In the genomic region with DNA sequence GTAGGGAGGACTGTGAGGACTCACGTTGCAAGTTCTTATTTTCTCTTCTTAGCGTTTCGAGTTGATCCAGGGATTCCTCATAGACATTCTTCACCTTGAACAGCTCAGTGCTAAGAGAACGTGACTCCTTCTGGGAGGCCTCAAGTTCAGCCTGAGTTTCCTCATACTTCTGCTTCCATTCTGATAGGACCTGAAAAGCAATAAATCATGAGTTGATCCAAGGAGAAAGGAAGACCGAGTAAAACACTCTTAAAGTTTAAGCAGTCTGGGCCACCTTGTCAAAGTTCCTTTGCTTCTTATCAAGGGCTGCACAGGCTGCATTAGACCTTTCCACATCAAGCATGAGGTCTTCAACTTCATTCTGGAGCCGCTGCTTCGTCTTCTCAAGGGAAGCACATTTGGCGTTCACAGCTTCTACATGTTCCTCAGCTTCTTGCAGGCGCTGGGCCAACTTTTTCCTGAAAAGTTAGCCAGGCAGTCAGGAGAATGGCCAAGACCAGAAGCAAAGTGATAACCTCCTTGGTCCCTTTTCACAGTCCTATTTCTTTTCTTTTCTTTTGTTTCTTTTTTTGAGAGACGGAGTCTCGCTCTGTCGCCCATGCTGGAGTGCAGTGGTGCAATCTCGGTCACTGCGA, we compare ENCODE assay signal across 26 cellular contexts. TPM values are rescaled to one million over a fixed set of nuclear protein-coding genes. Genes with fewer than 3 reads are reported as not detected.
DNase-seq lines count a peak whose midpoint lies in the region; ATAC-seq, FAIRE-seq and TF ChIP-seq lines count a peak whose summit lies in the region.
"Had no signal": no experiment of that assay in that cellular context is flagged by ENCODE, and none has a peak within 500 bp of the region (broad histone marks: within the 10 kb centered on the region; RNA-seq: fewer than 3 reads in every experiment).

No MANE protein-coding gene starts in this region.

- no peaks in the 10 kb centered on the region for H3K27me3 Mint-ChIP-seq in neural progenitor cell (ENCODE audit: insufficient read depth, low read depth)
- no peaks in the 10 kb centered on the region for H3K27me3 Mint-ChIP-seq in activated naive CD4-positive, alpha-beta T cell treated with anti-CD3 and anti-CD28 coated beads, Interleukin-2, amount 10 ng/mL, durations not matched to agents 7 days and 5 days

- H3K27ac ChIP-seq in right cardiac atrium (ENCODE audit: low read length) (no peak overlapping the region), K562 (ENCODE audit: extremely low read depth, low read depth, low read length) (no peak overlapping the region), neural progenitor cell (no peak overlapping the region)
- H3K27ac ChIP-seq: A549; BLaER1 treated with 17β-estradiol and CSF1 and Interleukin-3, amounts not matched to agents 10 nM and 100 nM; GM23248 had no signal

- ATAC-seq in right cardiac atrium (no peak), left cardiac atrium (no peak), K562 (no peak)
- ATAC-seq: A549, HCT116 had no signal

- no peak for TF ChIP-seq CTCF in K562 (IDR thresholded peaks at IDR 0.05 in 2 of 3, conservative IDR thresholded peaks at IDR 0.05 in 1 of 3; ENCODE audit: insufficient read depth in 2 of 3, low read depth in 1 of 3, low read length in 3 of 3)
- TF ChIP-seq CTCF in neural progenitor cell (IDR thresholded peaks at IDR 0.05): no peak

- peak; percentile 31 to 74 (median 60) for DNase-seq in right cardiac atrium
- DNase-seq in left cardiac atrium: no peak
- DNase-seq in K562 (ENCODE audit: extremely low read depth in 1 of 4, low spot score in 3 of 4): peak in 2 of 4 experiments; percentile 3 to 9
- no peak for DNase-seq in neural progenitor cell (ENCODE audit: low spot score)
- DNase-seq in NOMO-1 treated with dmso at 0.1 percent for 144 hours (lab: John Stamatoyannopoulos, UW; ENCODE audit: unreplicated experiment): no peak
- no peak for DNase-seq in activated naive CD4-positive, alpha-beta T cell treated with anti-CD3 and anti-CD28 coated beads, Interleukin-2, amount 10 ng/mL, durations not matched to agents 7 days and 5 days
- no peak for DNase-seq in GM19239 (ENCODE audit: insufficient read length, low spot score)
- DNase-seq: 8988T; ACHN; AML-193; BE2C; CD4-positive, alpha-beta T cell; CD8-positive, alpha-beta memory T cell; DMS 273 treated with DMSO at 0.1 percent for 48 hours; DMS79; EL; GDM1; GM23248; H9 had no signal

- no peaks in the 10 kb centered on the region for H3K9me1 ChIP-seq in K562 (ENCODE audit: control insufficient read depth, insufficient read depth, low read length)

- TF ChIP-seq EP300 in K562 (IDR thresholded peaks at IDR 0.05; ENCODE audit: low read length): no peak

- no peaks in the 10 kb centered on the region for H3K36me3 Mint-ChIP-seq in neural progenitor cell
- H3K36me3 Mint-ChIP-seq in activated naive CD4-positive, alpha-beta T cell treated with anti-CD3 and anti-CD28 coated beads, Interleukin-2, amount 10 ng/mL, durations not matched to agents 7 days and 5 days: no peaks in the 10 kb centered on the region
- H3K36me3 Mint-ChIP-seq: CD14-positive monocyte; CD8-positive, alpha-beta memory T cell had no signal

- intact Hi-C loops in right cardiac atrium (cut with DNase I) (no loop called here), left cardiac atrium (cut with DNase I) (loop anchor here in 1 of 2 donors (10.0 kb wide), 1 partner anchor 128 kb away; no protein-coding TSS in a partner anchor), K562 (cut with micrococcal nuclease) (no loop called here)

- TF ChIP-seq POLR2A in K562 (conservative IDR thresholded peaks at IDR 0.05): no peak

- H3K4me2 ChIP-seq in K562 (ENCODE audit: insufficient read depth, low read length): no peak overlapping the region
- no peak overlapping the region for H3K4me2 ChIP-seq in neural progenitor cell
- H3K4me2 ChIP-seq: A549; BLaER1 treated with 17β-estradiol and CSF1 and Interleukin-3, amounts not matched to agents 10 nM and 100 nM had no signal

- H3K9me3 Mint-ChIP-seq in neural progenitor cell: no peaks in the 10 kb centered on the region
- H3K9me3 Mint-ChIP-seq in activated naive CD4-positive, alpha-beta T cell treated with anti-CD3 and anti-CD28 coated beads, Interleukin-2, amount 10 ng/mL, durations not matched to agents 7 days and 5 days: no peaks in the 10 kb centered on the region
- H3K9me3 Mint-ChIP-seq: CD4-positive, alpha-beta T cell; H9 had no signal

- no peak overlapping the region for H3K4me3 ChIP-seq in right cardiac atrium (ENCODE audit: low read length)
- H3K4me3 ChIP-seq in K562: no peak overlapping the region
- H3K4me3 ChIP-seq in neural progenitor cell: no peak overlapping the region
- H3K4me3 ChIP-seq: A549; BLaER1 treated with 17β-estradiol and CSF1 and Interleukin-3, amounts not matched to agents 10 nM and 100 nM; GM23248 had no signal

- in situ Hi-C loops in K562 (cut with MboI): no loop called here

- no peak overlapping the region for H3K4me3 Mint-ChIP-seq in neural progenitor cell
- H3K4me3 Mint-ChIP-seq in activated naive CD4-positive, alpha-beta T cell treated with anti-CD3 and anti-CD28 coated beads, Interleukin-2, amount 10 ng/mL, durations not matched to agents 7 days and 5 days: no peak overlapping the region
- H3K4me3 Mint-ChIP-seq: CD14-positive monocyte; CD4-positive, alpha-beta T cell; CD8-positive, alpha-beta memory T cell; H9 had no signal

- H3K27me3 ChIP-seq in right cardiac atrium (ENCODE audit: control insufficient read depth, insufficient read depth): no peaks in the 10 kb centered on the region
- peaks cover 0 to 4% of the 10 kb centered on the region in 2 experiments; a peak in 1 of 5 replicates for H3K27me3 ChIP-seq in K562 (ENCODE audit: control insufficient read depth in 2 of 2, insufficient read depth in 2 of 2, low read length in 2 of 2)
- no peaks in the 10 kb centered on the region for H3K27me3 ChIP-seq in neural progenitor cell
- H3K27me3 ChIP-seq: BE2C; BLaER1 treated with 17β-estradiol and CSF1 and Interleukin-3, amounts not matched to agents 10 nM and 100 nM had no signal

- H3K79me2 ChIP-seq in K562 (ENCODE audit: control insufficient read depth, insufficient read depth, low read length): no peaks in the 10 kb centered on the region
- H3K79me2 ChIP-seq in neural progenitor cell (ENCODE audit: low read depth): no peaks in the 10 kb centered on the region

- TF ChIP-seq RAD21 in K562 (CRISPR knock-in tag; conservative IDR thresholded peaks at IDR 0.05 in 1 of 2, IDR thresholded peaks at IDR 0.05 in 1 of 2): no peak

- no TSS peak for BruUV-seq in K562 (replicated peaks; lab: Mats Ljungman, UMichigan)

- 68% methylated on average over 14 of the region's 14 CpGs for WGBS in right cardiac atrium
- 0% methylated on average over 6 of the region's 14 CpGs for WGBS in K562 (ENCODE audit: insufficient coverage, low coverage, missing lambda C conversion rate)

- no peaks in the 10 kb centered on the region for H3K4me1 ChIP-seq in right cardiac atrium (ENCODE audit: control insufficient read depth, insufficient read depth, low read length)
- no peaks in the 10 kb centered on the region; a peak in 1 of 5 replicates for H3K4me1 ChIP-seq in K562 (replicated peaks in 1 of 2; ENCODE audit: control insufficient read depth in 2 of 2, insufficient read depth in 2 of 2, low read length in 2 of 2)
- no peaks in the 10 kb centered on the region for H3K4me1 ChIP-seq in neural progenitor cell
- H3K4me1 ChIP-seq: A549; BE2C; BLaER1 treated with 17β-estradiol and CSF1 and Interleukin-3, amounts not matched to agents 10 nM and 100 nM had no signal

- H3K36me3 ChIP-seq in K562 (ENCODE audit: control insufficient read depth, insufficient read depth, low read length): no peaks in the 10 kb centered on the region
- H3K36me3 ChIP-seq in neural progenitor cell: no peaks in the 10 kb centered on the region
- H3K36me3 ChIP-seq: BE2C; BLaER1 treated with 17β-estradiol and CSF1 and Interleukin-3, amounts not matched to agents 10 nM and 100 nM had no signal

- H3F3A ChIP-seq in neural progenitor cell (ENCODE audit: low read depth): no peaks in the 10 kb centered on the region

- CTCF ChIA-PET in K562 (lab: Yijun Ruan, JAX; ENCODE audit: low intra/inter-chr PET ratio): no interaction called here
- CTCF ChIA-PET in activated naive CD4-positive, alpha-beta T cell treated with anti-CD3 and anti-CD28 coated beads, Interleukin-2, amount 10 ng/mL, durations not matched to agents 7 days and 5 days (lab: Charles Lee): no interaction called here

- no peaks in the 10 kb centered on the region for H3K4me1 Mint-ChIP-seq in neural progenitor cell
- no peaks in the 10 kb centered on the region for H3K4me1 Mint-ChIP-seq in activated naive CD4-positive, alpha-beta T cell treated with anti-CD3 and anti-CD28 coated beads, Interleukin-2, amount 10 ng/mL, durations not matched to agents 7 days and 5 days
- H3K4me1 Mint-ChIP-seq: CD14-positive monocyte; CD8-positive, alpha-beta memory T cell; H9 had no signal

- H3K9me3 ChIP-seq in right cardiac atrium (ENCODE audit: control insufficient read depth, low read length) (no peaks in the 10 kb centered on the region), K562 (replicated peaks; ENCODE audit: control insufficient read depth, insufficient read depth, low read depth, low read length) (no peaks in the 10 kb centered on the region), neural progenitor cell (ENCODE audit: low read depth) (no peaks in the 10 kb centered on the region)
- H3K9me3 ChIP-seq: A549; BE2C; BLaER1 treated with 17β-estradiol and CSF1 and Interleukin-3, amounts not matched to agents 10 nM and 100 nM had no signal

- H2AFZ ChIP-seq in K562 (ENCODE audit: low read depth, low read length) (no peak overlapping the region), neural progenitor cell (replicated peaks) (peak overlapping the region; percentile 63)
- H2AFZ ChIP-seq: GM23248 had no signal

- H4K20me1 ChIP-seq in K562 (replicated peaks; ENCODE audit: control insufficient read depth, insufficient read depth, low read length) (no peaks in the 10 kb centered on the region), neural progenitor cell (ENCODE audit: low read depth) (no peaks in the 10 kb centered on the region)
- H4K20me1 ChIP-seq: BLaER1 treated with 17β-estradiol and CSF1 and Interleukin-3, amounts not matched to agents 10 nM and 100 nM had no signal

- no peak overlapping the region for H3K27ac Mint-ChIP-seq in neural progenitor cell
- no peak overlapping the region for H3K27ac Mint-ChIP-seq in activated naive CD4-positive, alpha-beta T cell treated with anti-CD3 and anti-CD28 coated beads, Interleukin-2, amount 10 ng/mL, durations not matched to agents 7 days and 5 days
- H3K27ac Mint-ChIP-seq: CD14-positive monocyte; CD4-positive, alpha-beta T cell; CD8-positive, alpha-beta memory T cell; H9 had no signal

- FAIRE-seq in K562 (lab: Jason Lieb, UNC) (no peak), GM19239 (lab: Jason Lieb, UNC) (no peak)
- FAIRE-seq: D721Med, GM12892 had no signal

- POLR2A ChIA-PET in K562 (lab: Yijun Ruan, JAX): no interaction called here

- H3K9ac ChIP-seq in K562 (ENCODE audit: insufficient read depth in 1 of 2, low read depth in 2 of 2, low read length in 2 of 2): no peak overlapping the region
- no peak overlapping the region for H3K9ac ChIP-seq in neural progenitor cell
- H3K9ac ChIP-seq: BLaER1 treated with 17β-estradiol and CSF1 and Interleukin-3, amounts not matched to agents 10 nM and 100 nM; GM23248 had no signal

RNA-seq across cellular contexts. Expression of gene MYH13, which starts 23.8 kb away (rescaled TPM):
- total RNA-seq in right cardiac atrium (not detected), left cardiac atrium (not detected), K562 (2014; rRNA removed) (not detected in 2 replicates), K562 (2014; rRNA removed; fragmentation: Illumina TruSeq; extraction: Trizol) (not detected in 2 replicates), K562 (2015; rRNA removed; fragmentation: Illumina TruSeq; extraction: Trizol) (not detected in 2 replicates), K562 (2021) (not detected in 2 replicates), neural progenitor cell (ENCODE audit: low replicate concordance) (not detected in 2 replicates)
- polyA plus RNA-seq in right cardiac atrium (not detected), K562 (2011; rRNA removed) (not detected in 2 replicates), K562 (2014; fragmentation: Illumina TruSeq; extraction: Trizol) (not detected in 2 replicates), K562 (2014; fragmentation: Nextera tagmentation; extraction: Ambion mirVana) (under 1 TPM in 1 of 2 experiments, not detected in 1; 0.01 TPM), K562 (2014; rRNA removed) (not detected in 2 replicates)
- total RNA-seq in K562 (2011; cell fraction: chromatin; rRNA removed; ENCODE audit: low replicate concordance): not detected in 2 replicates
- not detected in 2 replicates for total RNA-seq in K562 (2011; cell fraction: nucleolus; rRNA removed)
- total RNA-seq in K562 (2011; cell fraction: nucleoplasm; rRNA removed): not detected in 2 replicates
- polyA plus RNA-seq in K562 (2011; cell fraction: cytosol; rRNA removed): not detected in 2 replicates
- polyA plus RNA-seq in K562 (2011; cell fraction: nucleus; rRNA removed): not detected in 2 replicates
- polyA plus RNA-seq in K562 (2012): 0.03 TPM in 1 of 2 replicates, not detected in the other
- not detected in 2 replicates for polyA minus RNA-seq in K562 (2011; rRNA and poly(A)+ RNA removed)
- not detected in 2 replicates for polyA minus RNA-seq in K562 (2011; cell fraction: cytosol; rRNA and poly(A)+ RNA removed)
- not detected in 2 replicates for polyA minus RNA-seq in K562 (2011; cell fraction: nucleus; rRNA and poly(A)+ RNA removed)
- total RNA-seq: CD4-positive, alpha-beta T cell; CD8-positive, alpha-beta memory T cell; GM23248; H4; H9 had no signal
- polyA plus RNA-seq: A549; CD14-positive monocyte; CD8-positive, alpha-beta memory T cell had no signal

RNA-seq across cellular contexts. Expression of gene MYH8, which starts 25.1 kb away (rescaled TPM):
- total RNA-seq in right cardiac atrium (not detected), left cardiac atrium (not detected), K562 (2014; rRNA removed) (not detected in 2 replicates), K562 (2014; rRNA removed; fragmentation: Illumina TruSeq; extraction: Trizol) (not detected in 2 replicates), K562 (2015; rRNA removed; fragmentation: Illumina TruSeq; extraction: Trizol) (not detected in 2 replicates), K562 (2021) (not detected in 2 replicates), neural progenitor cell (ENCODE audit: low replicate concordance) (not detected in 2 replicates)
- polyA plus RNA-seq in right cardiac atrium (not detected), K562 (2011; rRNA removed) (not detected in 2 replicates), K562 (2014; fragmentation: Illumina TruSeq; extraction: Trizol) (not detected in 2 replicates), K562 (2014; fragmentation: Nextera tagmentation; extraction: Ambion mirVana) (under 1 TPM; 0.01 to 0.03 TPM), K562 (2014; rRNA removed) (0.05 TPM in 1 of 2 replicates, not detected in the other)
- not detected in 2 replicates for total RNA-seq in K562 (2011; cell fraction: chromatin; rRNA removed; ENCODE audit: low replicate concordance)
- total RNA-seq in K562 (2011; cell fraction: nucleolus; rRNA removed): not detected in 2 replicates
- not detected in 2 replicates for total RNA-seq in K562 (2011; cell fraction: nucleoplasm; rRNA removed)
- not detected in 2 replicates for polyA plus RNA-seq in K562 (2011; cell fraction: cytosol; rRNA removed)
- polyA plus RNA-seq in K562 (2011; cell fraction: nucleus; rRNA removed): not detected in 2 replicates
- polyA plus RNA-seq in K562 (2012): 0.01 and 0.03 TPM in 2 replicates
- polyA minus RNA-seq in K562 (2011; rRNA and poly(A)+ RNA removed): not detected in 2 replicates
- not detected in 2 replicates for polyA minus RNA-seq in K562 (2011; cell fraction: cytosol; rRNA and poly(A)+ RNA removed)
- polyA minus RNA-seq in K562 (2011; cell fraction: nucleus; rRNA and poly(A)+ RNA removed): not detected in 2 replicates
- total RNA-seq: CD4-positive, alpha-beta T cell; CD8-positive, alpha-beta memory T cell; GM23248; H9 had no signal
- polyA plus RNA-seq: A549; CD14-positive monocyte; CD8-positive, alpha-beta memory T cell; GM23248 had no signal

Comparison
In these comparisons a context has a peak if more than half of its experiments do, and no peak if none do; other contexts are left out.
1. DNase-seq: peak in right cardiac atrium (3 of 3); none in left cardiac atrium (single experiment), neural progenitor cell (single experiment), NOMO-1 treated with dmso at 0.1 percent for 144 hours (single experiment), activated naive CD4-positive, alpha-beta T cell treated with anti-CD3 and anti-CD28 coated beads, Interleukin-2, amount 10 ng/mL, durations not matched to agents 7 days and 5 days (single experiment) and GM19239 (single experiment).